8 cellular contexts compared by ENCODE assay signal in genomic region chr2:96116424-96116878, GRCh38. TPM values are rescaled to one million over a fixed set of nuclear protein-coding genes. Genes with fewer than 3 reads are reported as not detected.
DNase-seq lines count a peak whose midpoint lies in the region; TF ChIP-seq lines count a peak whose summit lies in the region.

TSS of gene ADRA2B (minus strand) at chr2:96116571. CDS start at chr2:96116149, 422 bp downstream.

- peak; percentile 86 for DNase-seq in GM10248 (ENCODE audit: extremely low spot score)
- peak; percentile 66 to 89 for DNase-seq in HAP-1 (ENCODE audit: low spot score in 2 of 2)
- DNase-seq in NCI-H2196 treated with DMSO at 0.1 percent for 48 hours (lab: John Stamatoyannopoulos, UW; ENCODE audit: unreplicated experiment), result peak; percentile 53
- peak; percentile 69 for DNase-seq in activated T-cell treated with anti-CD3 and anti-CD28 coated beads for 1 hour (ENCODE audit: low read depth)
- DNase-seq in esophagus muscularis mucosa (ENCODE audit: extremely low spot score), result no peak
- DNase-seq in osteoblast (ENCODE audit: insufficient read length, low spot score, missing footprints), result peak; percentile 86
- DNase-seq in tibial nerve (ENCODE audit: low spot score in 2 of 2), result no peak
- no peak for DNase-seq in DMS79 treated with DMSO at 0.1 percent for 48 hours (lab: John Stamatoyannopoulos, UW)

- H3K4me1 ChIP-seq in HAP-1 (peaks cover 5% of the 10 kb centered on the region), esophagus muscularis mucosa (peaks cover 12 to 18% (median 17%) of the 10 kb centered on the region in 4 donors), osteoblast (ENCODE audit: insufficient read depth, low read length) (no peaks in the 10 kb centered on the region), tibial nerve (peaks cover 0 to 19% (median 5%) of the 10 kb centered on the region in 4 donors)

- H2AFZ ChIP-seq in osteoblast (ENCODE audit: low read length), result no peak within 1 kb of the TSS

- intact Hi-C loops in esophagus muscularis mucosa (cut with DNase I), result loop anchor here (5.0 kb wide), 1 partner anchor 124 kb away; the partner anchor contains the start of gene ANKRD36C

- peak within 1 kb of the TSS; percentile 57 for H3K4me2 ChIP-seq in osteoblast (ENCODE audit: insufficient read depth, low read length)

- POLR2A ChIA-PET in GM10248 (lab: Yijun Ruan, JAX), result no interaction called here

- no peaks in the 10 kb centered on the region for H4K20me1 ChIP-seq in osteoblast (ENCODE audit: insufficient read depth, low read length)

- 0% methylated on average over 14 of the region's 64 CpGs for WGBS in esophagus muscularis mucosa
- WGBS in tibial nerve, 2 donors, result 0 to 1% methylated on average over 19 to 23 of the region's 64 CpGs

- CTCF ChIA-PET in GM10248 (lab: Yijun Ruan, JAX), result interaction anchor here (0.7 to 4.6 kb wide), 36 partner anchors 8 to 741 kb away, joined by 3 to 43 read pairs (median 4); partner anchors contain the start of genes ANKRD36C, ANKRD39, ASTL and ITPRIPL1

- TF ChIP-seq POLR2A in esophagus muscularis mucosa (IDR thresholded peaks at IDR 0.05; ENCODE audit: low read depth), result no peak
- no peak for TF ChIP-seq POLR2A in tibial nerve (IDR thresholded peaks at IDR 0.05)

- H3K27me3 ChIP-seq in HAP-1 (ENCODE audit: low read depth), result peaks cover 7% of the 10 kb centered on the region
- peaks cover 8 to 76% (median 26%) of the 10 kb centered on the region in 4 donors for H3K27me3 ChIP-seq in esophagus muscularis mucosa
- peaks cover 61% of the 10 kb centered on the region for H3K27me3 ChIP-seq in osteoblast (ENCODE audit: insufficient read depth, low read length)
- H3K27me3 ChIP-seq in tibial nerve, result peaks cover 0 to 59% of the 10 kb centered on the region in 2 donors

- H3K9me3 ChIP-seq in HAP-1 (no peaks in the 10 kb centered on the region), esophagus muscularis mucosa (no peaks in the 10 kb centered on the region), osteoblast (ENCODE audit: low read depth, low read length) (no peaks in the 10 kb centered on the region), tibial nerve (no peaks in the 10 kb centered on the region)

- in situ Hi-C loops in HAP-1 (cut with MboI; ENCODE audit: low sequenced_read_pairs), result loop anchor here (25.0 kb wide), 1 partner anchor 104 kb away; no protein-coding TSS in a partner anchor

- H3K4me3 ChIP-seq in HAP-1 (peak within 1 kb of the TSS; percentile 33), esophagus muscularis mucosa (peak within 1 kb of the TSS; percentile 58 to 72 (median 64)), osteoblast (ENCODE audit: insufficient read depth, low read length) (peak within 1 kb of the TSS; percentile 28), tibial nerve (peak within 1 kb of the TSS; percentile 34 to 61 (median 50))

- TF ChIP-seq CTCF in GM10248 (IDR thresholded peaks at IDR 0.05; ENCODE audit: control extremely low read depth, extremely low read depth, low read depth, missing control alignments) (no peak), esophagus muscularis mucosa (IDR thresholded peaks at IDR 0.05) (no peak), osteoblast (IDR thresholded peaks at IDR 0.05; ENCODE audit: extremely low read depth, low read depth, low read length) (no peak), tibial nerve (IDR thresholded peaks at IDR 0.05) (no peak)

- H3K27ac ChIP-seq in esophagus muscularis mucosa (replicated peaks in 1 of 4), result peak within 1 kb of the TSS; percentile 46 to 62 (median 48)
- no peak within 1 kb of the TSS for H3K27ac ChIP-seq in osteoblast (ENCODE audit: low read depth, low read length)
- peak within 1 kb of the TSS in 2 of 4 donors; percentile 58 to 60 for H3K27ac ChIP-seq in tibial nerve

- TF ChIP-seq EP300 in esophagus muscularis mucosa (IDR thresholded peaks at IDR 0.05), result no peak
- peak in 1 of 2 donors; percentile 24 for TF ChIP-seq EP300 in tibial nerve (IDR thresholded peaks at IDR 0.05)

- no peaks in the 10 kb centered on the region for H3K79me2 ChIP-seq in osteoblast (ENCODE audit: insufficient read depth, low read length)

- no peaks in the 10 kb centered on the region for H3K36me3 ChIP-seq in HAP-1 (replicated peaks)
- no peaks in the 10 kb centered on the region for H3K36me3 ChIP-seq in esophagus muscularis mucosa
- no peaks in the 10 kb centered on the region for H3K36me3 ChIP-seq in osteoblast (ENCODE audit: insufficient read depth, low read length)
- H3K36me3 ChIP-seq in tibial nerve, result no peaks in the 10 kb centered on the region

RNA-seq across cellular contexts. Expression of gene ADRA2B, which starts in this region (rescaled TPM):
- total RNA-seq in esophagus muscularis mucosa (1 to 10 TPM; 2.1 to 6.0 (median 4.0) TPM), osteoblast (under 0.01 TPM in 1 of 2 replicates, not detected in the other), tibial nerve (1 to 10 TPM; 2.1 to 5.0 (median 4.7) TPM)

Comparison
In these comparisons a context has a peak if more than half of its experiments do, and no peak if none do; other contexts are left out.
1. Peak in DNase-seq, H3K4me3 ChIP-seq and H3K4me2 ChIP-seq in osteoblast; RNA of the gene not detected or under 1 TPM.
2. DNase-seq: peak in GM10248 (single experiment), HAP-1 (2 of 2), NCI-H2196 treated with DMSO at 0.1 percent for 48 hours (single experiment) and activated T-cell treated with anti-CD3 and anti-CD28 coated beads for 1 hour (single experiment); none in esophagus muscularis mucosa (single experiment), tibial nerve (0 of 2) and DMS79 treated with DMSO at 0.1 percent for 48 hours (single experiment).
3. Peak in every context shown above with its lines, with median percentiles within 50 percentile points of each other: H3K4me3 ChIP-seq.